In the genomic region with DNA sequence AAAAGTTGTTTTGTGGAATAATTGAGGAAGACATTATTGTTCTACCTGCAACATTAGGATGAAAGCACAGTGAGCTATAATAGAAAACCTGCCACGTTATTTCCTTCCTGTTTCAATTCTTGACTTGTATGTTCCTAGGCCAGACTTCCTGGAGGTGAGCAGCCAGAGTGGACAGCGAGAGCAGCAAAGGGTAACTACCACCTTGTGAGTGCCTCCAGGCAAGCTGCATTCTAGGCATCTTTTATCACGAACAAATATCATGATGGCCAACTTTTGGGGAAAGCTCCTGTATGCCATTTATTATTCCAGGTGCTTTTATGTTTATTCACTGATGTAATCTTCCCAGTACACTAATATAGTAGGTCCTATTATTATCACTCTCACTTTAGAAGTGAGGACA, we compare ENCODE assay signal across 26 cellular contexts. TPM values are rescaled to one million over a fixed set of nuclear protein-coding genes. Genes with fewer than 3 reads are reported as not detected.
DNase-seq lines count a peak whose midpoint lies in the region; ATAC-seq and TF ChIP-seq lines count a peak whose summit lies in the region.
"Had no signal": no experiment of that assay in that cellular context is flagged by ENCODE, and none has a peak within 500 bp of the region (broad histone marks: within the 10 kb centered on the region; RNA-seq: fewer than 3 reads in every experiment).

No MANE protein-coding gene starts in this region.

- H2BK12ac ChIP-seq in mesenchymal stem cell (ENCODE audit: low read length in 2 of 2) = peak overlapping the region in 1 of 2 experiments; percentile 40

- intact Hi-C loops in Panc1 (cut with micrococcal nuclease; ENCODE audit: unreplicated experiment) = no loop called here
- intact Hi-C loops in naive thymus-derived CD4-positive, alpha-beta T cell (cut with micrococcal nuclease) = no loop called here
- intact Hi-C loops in left lung (cut with DNase I) = no loop called here

- no peak overlapping the region for H2AFZ ChIP-seq in mesenchymal stem cell (ENCODE audit: low read depth, low read length)
- H2AFZ ChIP-seq: GM23248 had no signal

- H2AK5ac ChIP-seq in mesenchymal stem cell (ENCODE audit: low read length, severe bottlenecking) = no peak overlapping the region

- no peak overlapping the region for H3K23ac ChIP-seq in mesenchymal stem cell (ENCODE audit: low read length in 2 of 2)

- WGBS in mesenchymal stem cell = 93% methylated on average over 2 of the region's 3 CpGs

- peaks cover 0 to 1% (median 0%) of the 10 kb centered on the region in 5 donors for H3K36me3 Mint-ChIP-seq in naive thymus-derived CD4-positive, alpha-beta T cell

- peaks cover 0 to 6% (median 0%) of the 10 kb centered on the region in 7 donors for H3K4me1 Mint-ChIP-seq in naive thymus-derived CD4-positive, alpha-beta T cell
- H3K4me1 Mint-ChIP-seq: CD8-positive, alpha-beta memory T cell had no signal

- no peaks in the 10 kb centered on the region for H3K79me1 ChIP-seq in mesenchymal stem cell (replicated peaks; ENCODE audit: low read length, poor library complexity, severe bottlenecking)

- H3K36me3 ChIP-seq in Panc1 (ENCODE audit: control insufficient read depth, insufficient read depth, low read length) (no peaks in the 10 kb centered on the region), mesenchymal stem cell (ENCODE audit: control insufficient read depth in 1 of 2, insufficient read depth in 2 of 2, low read depth in 1 of 2, low read length in 2 of 2) (peaks cover 0 to 8% of the 10 kb centered on the region in 2 experiments), left lung (no peaks in the 10 kb centered on the region)
- H3K36me3 ChIP-seq in naive thymus-derived CD4-positive, alpha-beta T cell (ENCODE audit: control insufficient read depth in 2 of 3, insufficient read depth in 3 of 3, low read length in 3 of 3) = no peaks in the 10 kb centered on the region
- H3K36me3 ChIP-seq: Peyer's patch had no signal

- CTCF ChIA-PET in Panc1 (lab: Charles Lee) = no interaction called here
- CTCF ChIA-PET in naive thymus-derived CD4-positive, alpha-beta T cell (lab: Charles Lee) = no interaction called here

- H3K4ac ChIP-seq in mesenchymal stem cell (ENCODE audit: low read depth in 1 of 2, low read length in 2 of 2) = no peak overlapping the region

- H3K9me3 ChIP-seq in Panc1 (ENCODE audit: control insufficient read depth, insufficient read depth, low read depth, low read length) (no peaks in the 10 kb centered on the region), mesenchymal stem cell (ENCODE audit: control insufficient read depth, low read length) (no peaks in the 10 kb centered on the region), left lung (no peaks in the 10 kb centered on the region)
- H3K9me3 ChIP-seq in naive thymus-derived CD4-positive, alpha-beta T cell (ENCODE audit: control insufficient read depth in 2 of 3, low read length in 3 of 3) = no peaks in the 10 kb centered on the region
- H3K9me3 ChIP-seq: Peyer's patch, SK-N-SH had no signal

- H3K4me3 Mint-ChIP-seq in naive thymus-derived CD4-positive, alpha-beta T cell = no peak overlapping the region
- H3K4me3 Mint-ChIP-seq: CD8-positive, alpha-beta memory T cell had no signal

- H2BK5ac ChIP-seq in mesenchymal stem cell (ENCODE audit: low read depth, low read length, poor library complexity, severe bottlenecking) = no peak overlapping the region

- POLR2A ChIA-PET in Panc1 (lab: Charles Lee) = no interaction called here
- POLR2A ChIA-PET in naive thymus-derived CD4-positive, alpha-beta T cell (lab: Charles Lee) = no interaction called here

- peaks cover 35% of the 10 kb centered on the region for H3K4me1 ChIP-seq in Panc1 (ENCODE audit: control insufficient read depth, insufficient read depth, low read length)
- H3K4me1 ChIP-seq in mesenchymal stem cell (ENCODE audit: control insufficient read depth, insufficient read depth, low read depth, low read length) = peaks cover 18% of the 10 kb centered on the region
- H3K4me1 ChIP-seq in naive thymus-derived CD4-positive, alpha-beta T cell (ENCODE audit: control insufficient read depth in 2 of 2, insufficient read depth in 2 of 2, low read length in 2 of 2) = no peaks in the 10 kb centered on the region
- peaks cover 15 to 21% of the 10 kb centered on the region in 2 donors for H3K4me1 ChIP-seq in left lung

- no peak overlapping the region for H3K9ac ChIP-seq in mesenchymal stem cell (ENCODE audit: low read length)
- H3K9ac ChIP-seq: GM23248, SK-N-SH had no signal

- H4K8ac ChIP-seq in mesenchymal stem cell (ENCODE audit: low read length) = peak overlapping the region; percentile 53

- ATAC-seq in Panc1 (no peak), left lung (no peak)
- ATAC-seq in naive thymus-derived CD4-positive, alpha-beta T cell = no peak
- ATAC-seq: GM12878 had no signal

- H2BK15ac ChIP-seq in mesenchymal stem cell (ENCODE audit: low read depth, poor library complexity, severe bottlenecking) = no peak overlapping the region

- H3K27me3 ChIP-seq in Panc1 (ENCODE audit: control insufficient read depth, insufficient read depth, low read length) (no peaks in the 10 kb centered on the region), mesenchymal stem cell (ENCODE audit: control insufficient read depth in 1 of 2, insufficient read depth in 1 of 2, low read length in 2 of 2) (no peaks in the 10 kb centered on the region), left lung (no peaks in the 10 kb centered on the region)
- H3K27me3 ChIP-seq in naive thymus-derived CD4-positive, alpha-beta T cell (ENCODE audit: control insufficient read depth in 2 of 2, insufficient read depth in 2 of 2, low read length in 2 of 2) = no peaks in the 10 kb centered on the region
- H3K27me3 ChIP-seq: Peyer's patch had no signal

- no TSS peak for BruUV-seq in Panc1 (replicated peaks; lab: Mats Ljungman, UMichigan)

- peaks cover 0 to 1% (median 0%) of the 10 kb centered on the region in 11 donors for H3K9me3 Mint-ChIP-seq in naive thymus-derived CD4-positive, alpha-beta T cell
- H3K9me3 Mint-ChIP-seq: CD8-positive, alpha-beta memory T cell had no signal

- peaks cover 0 to 3% (median 0%) of the 10 kb centered on the region in 5 donors for H3K27me3 Mint-ChIP-seq in naive thymus-derived CD4-positive, alpha-beta T cell

- TF ChIP-seq CTCF in LNCaP clone FGC (IDR thresholded peaks at IDR 0.05; ENCODE audit: control insufficient read depth, extremely low read depth, insufficient read depth) (no peak), Panc1 (IDR thresholded peaks at IDR 0.05) (no peak), left lung (IDR thresholded peaks at IDR 0.05) (no peak)

- DNase-seq in LNCaP clone FGC (ENCODE audit: low read depth) = peak; percentile 83
- no peak for DNase-seq in Panc1 (ENCODE audit: low read depth, low spot score)
- DNase-seq in dermis blood vessel endothelial cell = peak; percentile 60
- no peak for DNase-seq in mesenchymal stem cell
- DNase-seq in central memory CD4-positive, alpha-beta T cell = no peak
- no peak for DNase-seq in naive thymus-derived CD4-positive, alpha-beta T cell
- DNase-seq in left lung = no peak
- no peak for DNase-seq in caudate nucleus (lab: John Stamatoyannopoulos, UW)
- DNase-seq: C1 segment of cervical spinal cord; CD8-positive, alpha-beta memory T cell; DMS 273 treated with DMSO at 0.1 percent for 48 hours; DMS79; EL; GDM1; GM23248; H7; KG1; NCI-H1048; NCI-H1417 treated with DMSO at 0.1 percent for 48 hours; NCI-H187 treated with DMSO at 0.1 percent for 48 hours; NCI-H2171 treated with DMSO at 0.1 percent for 48 hours; NCI-H510A treated with DMSO at 0.1 percent for 48 hours; Peyer's patch; SK-N-SH; SW 1271 had no signal

- H3K27ac ChIP-seq in Panc1 (ENCODE audit: low read length) (peak overlapping the region; percentile 76), mesenchymal stem cell (ENCODE audit: low read length, poor library complexity, severe bottlenecking) (no peak overlapping the region), left lung (peak overlapping the region in 1 of 2 donors; percentile 28), caudate nucleus (ENCODE audit: low read depth, low read length) (no peak overlapping the region)
- no peak overlapping the region for H3K27ac ChIP-seq in naive thymus-derived CD4-positive, alpha-beta T cell (ENCODE audit: low read depth, low read length)
- H3K27ac ChIP-seq: GM23248, Peyer's patch had no signal

- H3K27ac Mint-ChIP-seq in naive thymus-derived CD4-positive, alpha-beta T cell = no peak overlapping the region
- H3K27ac Mint-ChIP-seq: CD8-positive, alpha-beta memory T cell had no signal

- H3K4me2 ChIP-seq in mesenchymal stem cell (ENCODE audit: low read length, poor library complexity, severe bottlenecking) = no peak overlapping the region
- H3K4me2 ChIP-seq: SK-N-SH had no signal

- in situ Hi-C loops in Panc1 (cut with HindIII; ENCODE audit: low pct_unique_long_range_greater_than_20kb, low sequenced_read_pairs) = no loop called here

- no peak overlapping the region for H3K14ac ChIP-seq in mesenchymal stem cell (ENCODE audit: low read length in 2 of 2)

- no peak overlapping the region for H4K91ac ChIP-seq in mesenchymal stem cell (ENCODE audit: low read length)

- H3K18ac ChIP-seq in mesenchymal stem cell (ENCODE audit: low read depth in 1 of 2, low read length in 2 of 2) = no peak overlapping the region

- no peak overlapping the region for H2BK120ac ChIP-seq in mesenchymal stem cell (ENCODE audit: low read depth, low read length)

- H3K4me3 ChIP-seq in LNCaP clone FGC (ENCODE audit: low read depth, low read length) (no peak overlapping the region), Panc1 (ENCODE audit: low read depth in 2 of 2, low read length in 2 of 2) (no peak overlapping the region), mesenchymal stem cell (ENCODE audit: insufficient read depth in 1 of 2, low read depth in 1 of 2, low read length in 2 of 2) (no peak overlapping the region), left lung (no peak overlapping the region)
- no peak overlapping the region for H3K4me3 ChIP-seq in naive thymus-derived CD4-positive, alpha-beta T cell (ENCODE audit: low read length)
- H3K4me3 ChIP-seq: GM12878, GM23248, Peyer's patch had no signal

RNA-seq across cellular contexts. Expression of gene ZSWIM6, which starts 34.0 kb away (rescaled TPM):
- total RNA-seq in Panc1 (2021; ENCODE audit: unreplicated experiment) = 10.8 TPM
- 5.0 TPM for polyA plus RNA-seq in Panc1 (2012; ENCODE audit: insufficient read length)
- 9.4 and 11.6 TPM in 2 replicates for total RNA-seq in dermis blood vessel endothelial cell
- 12.1 TPM for polyA plus RNA-seq in mesenchymal stem cell (2013, experiment 1 of 2)
- 12.1 TPM for polyA plus RNA-seq in mesenchymal stem cell (2013, experiment 2 of 2)
- 10 to 100 TPM in 3 of 5 experiments, 1 to 10 TPM in 2; 4.2 to 18.5 (median 11.5) TPM for total RNA-seq in naive thymus-derived CD4-positive, alpha-beta T cell
- under 1 TPM; 0.29 to 0.48 TPM for polyA plus RNA-seq in naive thymus-derived CD4-positive, alpha-beta T cell
- total RNA-seq in left lung = 10 to 100 TPM; 17.5 to 20.3 TPM

Comparison
In these comparisons a context has a peak if more than half of its experiments do, and no peak if none do; other contexts are left out.
1. DNase-seq: peak in LNCaP clone FGC (single experiment) and dermis blood vessel endothelial cell (single experiment); none in Panc1 (single experiment), mesenchymal stem cell (single experiment), central memory CD4-positive, alpha-beta T cell (single experiment), naive thymus-derived CD4-positive, alpha-beta T cell (0 of 9), left lung (0 of 2) and caudate nucleus (0 of 61).